Comparison of ENCODE assay signal across 2 cellular contexts in the genomic region with DNA sequence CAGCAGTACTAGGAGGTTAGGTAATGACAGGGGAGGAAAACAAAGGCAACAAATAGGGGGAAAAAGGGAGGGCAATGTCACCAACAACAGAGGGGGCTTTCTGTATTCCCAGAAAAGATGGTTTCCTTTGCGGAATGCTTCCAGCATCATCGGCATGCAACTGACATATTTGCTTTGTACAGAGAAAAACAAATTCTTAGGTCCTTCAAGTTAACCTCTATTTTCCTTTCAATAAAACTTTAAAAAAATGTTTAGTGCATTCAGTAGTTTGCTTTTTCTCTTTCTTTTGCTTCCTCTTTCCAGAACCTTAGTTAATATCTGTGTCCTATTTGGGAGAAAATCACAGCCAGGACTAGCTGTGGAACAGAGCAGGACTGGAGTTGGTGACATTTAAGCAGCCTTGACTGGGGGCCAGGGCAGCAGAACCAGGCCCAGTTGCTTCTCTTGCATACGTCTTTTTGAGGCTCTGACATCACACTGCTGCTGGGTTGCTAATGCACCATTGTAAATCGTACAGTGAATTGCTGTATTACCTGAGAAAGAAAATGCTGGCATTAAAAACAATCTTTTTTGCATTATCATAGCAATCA.
TF ChIP-seq lines count a peak whose summit lies in the region.

No MANE protein-coding gene starts in this region.

TF ChIP-seq in HEK293, 187 proteins besides CTCF, POLR2A, EP300 and RAD21 (continued from another document):
- TF ChIP-seq, protein P1, sequence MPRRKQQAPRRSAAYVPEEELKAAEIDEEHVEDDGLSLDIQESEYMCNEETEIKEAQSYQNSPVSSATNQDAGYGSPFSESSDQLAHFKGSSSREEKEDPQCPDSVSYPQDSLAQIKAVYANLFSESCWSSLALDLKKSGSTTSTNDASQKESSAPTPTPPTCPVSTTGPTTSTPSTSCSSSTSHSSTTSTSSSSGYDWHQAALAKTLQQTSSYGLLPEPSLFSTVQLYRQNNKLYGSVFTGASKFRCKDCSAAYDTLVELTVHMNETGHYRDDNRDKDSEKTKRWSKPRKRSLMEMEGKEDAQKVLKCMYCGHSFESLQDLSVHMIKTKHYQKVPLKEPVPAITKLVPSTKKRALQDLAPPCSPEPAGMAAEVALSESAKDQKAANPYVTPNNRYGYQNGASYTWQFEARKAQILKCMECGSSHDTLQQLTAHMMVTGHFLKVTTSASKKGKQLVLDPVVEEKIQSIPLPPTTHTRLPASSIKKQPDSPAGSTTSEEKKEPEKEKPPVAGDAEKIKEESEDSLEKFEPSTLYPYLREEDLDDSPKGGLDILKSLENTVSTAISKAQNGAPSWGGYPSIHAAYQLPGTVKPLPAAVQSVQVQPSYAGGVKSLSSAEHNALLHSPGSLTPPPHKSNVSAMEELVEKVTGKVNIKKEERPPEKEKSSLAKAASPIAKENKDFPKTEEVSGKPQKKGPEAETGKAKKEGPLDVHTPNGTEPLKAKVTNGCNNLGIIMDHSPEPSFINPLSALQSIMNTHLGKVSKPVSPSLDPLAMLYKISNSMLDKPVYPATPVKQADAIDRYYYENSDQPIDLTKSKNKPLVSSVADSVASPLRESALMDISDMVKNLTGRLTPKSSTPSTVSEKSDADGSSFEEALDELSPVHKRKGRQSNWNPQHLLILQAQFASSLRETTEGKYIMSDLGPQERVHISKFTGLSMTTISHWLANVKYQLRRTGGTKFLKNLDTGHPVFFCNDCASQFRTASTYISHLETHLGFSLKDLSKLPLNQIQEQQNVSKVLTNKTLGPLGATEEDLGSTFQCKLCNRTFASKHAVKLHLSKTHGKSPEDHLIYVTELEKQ (tag by site-specific recombination; IDR thresholded peaks at IDR 0.05; ENCODE audit: borderline replicate concordance) = no peak
- TF ChIP-seq ZNF624 (tag by site-specific recombination; IDR thresholded peaks at IDR 0.05) = no peak
- no peak for TF ChIP-seq ZNF2 (tag by site-specific recombination; IDR thresholded peaks at IDR 0.05)
- TF ChIP-seq ZNF629 (tag by site-specific recombination; IDR thresholded peaks at IDR 0.05) = no peak
- TF ChIP-seq, protein P2, sequence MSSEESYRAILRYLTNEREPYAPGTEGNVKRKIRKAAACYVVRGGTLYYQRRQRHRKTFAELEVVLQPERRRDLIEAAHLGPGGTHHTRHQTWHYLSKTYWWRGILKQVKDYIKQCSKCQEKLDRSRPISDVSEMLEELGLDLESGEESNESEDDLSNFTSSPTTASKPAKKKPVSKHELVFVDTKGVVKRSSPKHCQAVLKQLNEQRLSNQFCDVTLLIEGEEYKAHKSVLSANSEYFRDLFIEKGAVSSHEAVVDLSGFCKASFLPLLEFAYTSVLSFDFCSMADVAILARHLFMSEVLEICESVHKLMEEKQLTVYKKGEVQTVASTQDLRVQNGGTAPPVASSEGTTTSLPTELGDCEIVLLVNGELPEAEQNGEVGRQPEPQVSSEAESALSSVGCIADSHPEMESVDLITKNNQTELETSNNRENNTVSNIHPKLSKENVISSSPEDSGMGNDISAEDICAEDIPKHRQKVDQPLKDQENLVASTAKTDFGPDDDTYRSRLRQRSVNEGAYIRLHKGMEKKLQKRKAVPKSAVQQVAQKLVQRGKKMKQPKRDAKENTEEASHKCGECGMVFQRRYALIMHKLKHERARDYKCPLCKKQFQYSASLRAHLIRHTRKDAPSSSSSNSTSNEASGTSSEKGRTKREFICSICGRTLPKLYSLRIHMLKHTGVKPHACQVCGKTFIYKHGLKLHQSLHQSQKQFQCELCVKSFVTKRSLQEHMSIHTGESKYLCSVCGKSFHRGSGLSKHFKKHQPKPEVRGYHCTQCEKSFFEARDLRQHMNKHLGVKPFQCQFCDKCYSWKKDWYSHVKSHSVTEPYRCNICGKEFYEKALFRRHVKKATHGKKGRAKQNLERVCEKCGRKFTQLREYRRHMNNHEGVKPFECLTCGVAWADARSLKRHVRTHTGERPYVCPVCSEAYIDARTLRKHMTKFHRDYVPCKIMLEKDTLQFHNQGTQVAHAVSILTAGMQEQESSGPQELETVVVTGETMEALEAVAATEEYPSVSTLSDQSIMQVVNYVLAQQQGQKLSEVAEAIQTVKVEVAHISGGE (tag by site-specific recombination; conservative IDR thresholded peaks at IDR 0.05; ENCODE audit: low read depth) = no peak
- TF ChIP-seq ZBTB48 (tag by site-specific recombination; IDR thresholded peaks at IDR 0.05) = no peak
- TF ChIP-seq ZNF132 (tag by site-specific recombination; IDR thresholded peaks at IDR 0.05; ENCODE audit: borderline replicate concordance) = no peak
- TF ChIP-seq, protein P3, sequence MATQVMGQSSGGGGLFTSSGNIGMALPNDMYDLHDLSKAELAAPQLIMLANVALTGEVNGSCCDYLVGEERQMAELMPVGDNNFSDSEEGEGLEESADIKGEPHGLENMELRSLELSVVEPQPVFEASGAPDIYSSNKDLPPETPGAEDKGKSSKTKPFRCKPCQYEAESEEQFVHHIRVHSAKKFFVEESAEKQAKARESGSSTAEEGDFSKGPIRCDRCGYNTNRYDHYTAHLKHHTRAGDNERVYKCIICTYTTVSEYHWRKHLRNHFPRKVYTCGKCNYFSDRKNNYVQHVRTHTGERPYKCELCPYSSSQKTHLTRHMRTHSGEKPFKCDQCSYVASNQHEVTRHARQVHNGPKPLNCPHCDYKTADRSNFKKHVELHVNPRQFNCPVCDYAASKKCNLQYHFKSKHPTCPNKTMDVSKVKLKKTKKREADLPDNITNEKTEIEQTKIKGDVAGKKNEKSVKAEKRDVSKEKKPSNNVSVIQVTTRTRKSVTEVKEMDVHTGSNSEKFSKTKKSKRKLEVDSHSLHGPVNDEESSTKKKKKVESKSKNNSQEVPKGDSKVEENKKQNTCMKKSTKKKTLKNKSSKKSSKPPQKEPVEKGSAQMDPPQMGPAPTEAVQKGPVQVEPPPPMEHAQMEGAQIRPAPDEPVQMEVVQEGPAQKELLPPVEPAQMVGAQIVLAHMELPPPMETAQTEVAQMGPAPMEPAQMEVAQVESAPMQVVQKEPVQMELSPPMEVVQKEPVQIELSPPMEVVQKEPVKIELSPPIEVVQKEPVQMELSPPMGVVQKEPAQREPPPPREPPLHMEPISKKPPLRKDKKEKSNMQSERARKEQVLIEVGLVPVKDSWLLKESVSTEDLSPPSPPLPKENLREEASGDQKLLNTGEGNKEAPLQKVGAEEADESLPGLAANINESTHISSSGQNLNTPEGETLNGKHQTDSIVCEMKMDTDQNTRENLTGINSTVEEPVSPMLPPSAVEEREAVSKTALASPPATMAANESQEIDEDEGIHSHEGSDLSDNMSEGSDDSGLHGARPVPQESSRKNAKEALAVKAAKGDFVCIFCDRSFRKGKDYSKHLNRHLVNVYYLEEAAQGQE (tag by site-specific recombination; IDR thresholded peaks at IDR 0.05) = no peak
- TF ChIP-seq, protein P4, sequence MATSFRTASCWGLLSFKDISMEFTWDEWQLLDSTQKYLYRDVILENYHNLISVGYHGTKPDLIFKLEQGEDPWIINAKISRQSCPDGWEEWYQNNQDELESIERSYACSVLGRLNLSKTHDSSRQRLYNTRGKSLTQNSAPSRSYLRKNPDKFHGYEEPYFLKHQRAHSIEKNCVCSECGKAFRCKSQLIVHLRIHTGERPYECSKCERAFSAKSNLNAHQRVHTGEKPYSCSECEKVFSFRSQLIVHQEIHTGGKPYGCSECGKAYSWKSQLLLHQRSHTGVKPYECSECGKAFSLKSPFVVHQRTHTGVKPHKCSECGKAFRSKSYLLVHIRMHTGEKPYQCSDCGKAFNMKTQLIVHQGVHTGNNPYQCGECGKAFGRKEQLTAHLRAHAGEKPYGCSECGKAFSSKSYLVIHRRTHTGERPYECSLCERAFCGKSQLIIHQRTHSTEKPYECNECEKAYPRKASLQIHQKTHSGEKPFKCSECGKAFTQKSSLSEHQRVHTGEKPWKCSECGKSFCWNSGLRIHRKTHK (tag by site-specific recombination; IDR thresholded peaks at IDR 0.05) = no peak

TF ChIP-seq in SK-N-SH, 30 proteins besides CTCF, POLR2A, EP300 and RAD21 (continued from another document):
- TF ChIP-seq, protein P3 (IDR thresholded peaks at IDR 0.05; ENCODE audit: low read depth, low read length) = no peak
- TF ChIP-seq NFIC (IDR thresholded peaks at IDR 0.05; ENCODE audit: borderline replicate concordance) (no peak), CHD2 (IDR thresholded peaks at IDR 0.05; ENCODE audit: low read length, partially characterized antibody) (no peak), FOXJ3 (CRISPR knock-in tag; IDR thresholded peaks at IDR 0.05) (no peak), GATA2 (CRISPR knock-in tag; IDR thresholded peaks at IDR 0.05) (no peak)
- TF ChIP-seq, protein P5, sequence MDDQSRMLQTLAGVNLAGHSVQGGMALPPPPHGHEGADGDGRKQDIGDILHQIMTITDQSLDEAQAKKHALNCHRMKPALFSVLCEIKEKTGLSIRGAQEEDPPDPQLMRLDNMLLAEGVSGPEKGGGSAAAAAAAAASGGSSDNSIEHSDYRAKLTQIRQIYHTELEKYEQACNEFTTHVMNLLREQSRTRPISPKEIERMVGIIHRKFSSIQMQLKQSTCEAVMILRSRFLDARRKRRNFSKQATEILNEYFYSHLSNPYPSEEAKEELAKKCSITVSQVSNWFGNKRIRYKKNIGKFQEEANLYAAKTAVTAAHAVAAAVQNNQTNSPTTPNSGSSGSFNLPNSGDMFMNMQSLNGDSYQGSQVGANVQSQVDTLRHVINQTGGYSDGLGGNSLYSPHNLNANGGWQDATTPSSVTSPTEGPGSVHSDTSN (IDR thresholded peaks at IDR 0.05) = no peak
